ENCODE assay signal across 10 cellular contexts in the genomic region with DNA sequence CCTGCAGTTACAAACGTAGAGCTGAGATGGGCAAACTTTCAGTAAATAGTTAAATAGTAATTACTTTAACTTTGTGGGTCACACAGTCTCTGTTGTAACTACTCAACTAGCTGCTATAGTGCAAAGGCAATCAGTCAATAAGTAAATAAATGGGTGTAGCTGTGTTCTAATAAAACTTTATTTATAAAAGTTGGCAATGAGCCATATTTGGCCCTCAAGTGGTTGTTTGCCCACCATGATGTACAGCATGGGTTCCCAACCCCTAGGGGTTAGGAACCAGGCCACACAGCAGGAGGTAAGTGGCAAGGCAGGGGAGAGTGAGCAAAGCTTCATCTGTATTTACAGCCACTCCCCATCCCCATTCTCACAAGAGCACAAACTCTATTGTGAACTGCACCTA. TPM values are rescaled to one million over a fixed set of nuclear protein-coding genes. Genes with fewer than 3 reads are reported as not detected.
"Had no signal": no experiment of that assay in that cellular context is flagged by ENCODE, and none has a peak within 500 bp of the region (broad histone marks: within the 10 kb centered on the region; RNA-seq: fewer than 3 reads in every experiment).

No MANE protein-coding gene starts in this region.

- H3K4me3 ChIP-seq: GM23338 had no signal

- H3K4me1 Mint-ChIP-seq: GM23338, H9 had no signal

- FAIRE-seq: H1, H54, HTR-8/SVneo had no signal

- H3K4me2 ChIP-seq: GM23338, KMS-11 had no signal

- DNase-seq: H9, HCEC 1CT, KBM-7 had no signal

- ATAC-seq: GM23338 had no signal

- H3K27ac Mint-ChIP-seq: GM23338, H9, IgD-negative memory B cell had no signal

- H3K27me3 Mint-ChIP-seq: IgD-negative memory B cell had no signal

- H2AFZ ChIP-seq: GM23338 had no signal

- H3K27ac ChIP-seq: KMS-11 had no signal

- H3K4me3 Mint-ChIP-seq: GM23338, H9, IgD-negative memory B cell had no signal

- H3K9ac ChIP-seq: KMS-11 had no signal

RNA-seq across cellular contexts. Expression of a gene that starts 44.9 kb away (rescaled TPM):
- total RNA-seq: GM23338, H1, H9, HT-29 had no signal
- polyA plus RNA-seq: GM23338, H1, IgD-negative memory B cell had no signal
